Comparison of ENCODE assay signal across 20 cellular contexts in the genomic region with DNA sequence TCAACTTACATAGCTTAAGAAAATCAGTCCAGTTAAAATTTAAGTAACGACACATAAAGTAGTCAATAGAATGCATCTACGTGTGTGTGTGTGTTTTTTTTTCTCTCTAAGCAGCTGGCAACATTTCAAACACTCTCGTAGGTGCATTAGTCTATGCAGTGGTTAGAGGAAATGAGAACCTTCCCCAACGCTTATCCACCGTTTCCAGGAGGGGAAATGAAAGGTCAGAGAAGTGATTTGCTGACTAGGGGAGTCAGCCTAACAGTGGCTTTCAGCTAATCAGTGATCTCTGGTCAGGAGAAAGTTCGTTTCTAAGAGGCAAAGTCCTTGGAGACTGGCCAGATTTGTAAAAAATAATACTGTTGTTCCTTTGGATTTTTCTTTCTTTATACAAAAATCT.
DNase-seq lines count a peak whose midpoint lies in the region; ATAC-seq, FAIRE-seq and TF ChIP-seq lines count a peak whose summit lies in the region.
"Had no signal": no experiment of that assay in that cellular context is flagged by ENCODE, and none has a peak within 500 bp of the region (broad histone marks: within the 10 kb centered on the region; RNA-seq: fewer than 3 reads in every experiment).

No MANE protein-coding gene starts in this region.

- 3% methylated on average over 6 of the region's 6 CpGs for whole genome bisulfite sequencing in GM12878 (ENCODE audit: insufficient coverage, insufficient replicate concordance, low lambda C conversion rate, missing lambda C conversion rate)

- H3K4me1 ChIP-seq in GM12878 (ENCODE audit: control insufficient read depth, insufficient read depth, low read length), result no peaks in the 10 kb centered on the region
- H3K4me1 ChIP-seq in osteoblast (ENCODE audit: insufficient read depth, low read length), result no peaks in the 10 kb centered on the region
- H3K4me1 ChIP-seq: A549, BE2C, breast epithelium had no signal

- H3K79me2 ChIP-seq in GM12878 (ENCODE audit: control insufficient read depth, insufficient read depth, low read length) (no peaks in the 10 kb centered on the region), osteoblast (ENCODE audit: insufficient read depth, low read length) (no peaks in the 10 kb centered on the region)

- no peak overlapping the region for H3K27ac ChIP-seq in GM12878 (ENCODE audit: control insufficient read depth, insufficient read depth)
- no peak overlapping the region for H3K27ac ChIP-seq in osteoblast (ENCODE audit: low read depth, low read length)
- H3K27ac ChIP-seq in RWPE1, result no peak overlapping the region
- H3K27ac ChIP-seq: A549, breast epithelium, coronary artery, thyroid gland had no signal

- H3K4me2 ChIP-seq in GM12878 (ENCODE audit: control insufficient read depth, insufficient read depth) (no peak overlapping the region), osteoblast (ENCODE audit: insufficient read depth, low read length) (no peak overlapping the region)
- H3K4me2 ChIP-seq: A549 had no signal

- RAD21 ChIA-PET in GM12878 (lab: Charles Lee; ENCODE audit: unreplicated experiment), result interaction anchor here (1.3 kb wide), 1 partner anchor 29 kb away, joined by 4 read pairs; no protein-coding TSS in a partner anchor

- no peak overlapping the region for H2AFZ ChIP-seq in GM12878 (ENCODE audit: control insufficient read depth, low read depth, low read length)
- no peak overlapping the region for H2AFZ ChIP-seq in osteoblast (ENCODE audit: low read length)

- SMC1A ChIA-PET in GM12878 (lab: Charles Lee; ENCODE audit: uncharacterized antibody, unreplicated experiment), result interaction anchor here (0.6 to 1.5 kb wide), 5 partner anchors 18 to 110 kb away, joined by 3 to 5 read pairs (median 4); no protein-coding TSS in a partner anchor

- in situ Hi-C loops in GM12878 (cut with MboI), result no loop called here

- TF ChIP-seq POLR2A in GM12878 (IDR thresholded peaks at IDR 0.05; ENCODE audit: low read depth, low read length), result no peak

- CTCF ChIA-PET in GM12878 (lab: Yijun Ruan, JAX), result interaction anchor here (1.2 to 1.3 kb wide), 2 partner anchors 29 to 110 kb away, joined by 3 read pairs; no protein-coding TSS in a partner anchor
- CTCF ChIA-PET in RWPE1 (lab: Yijun Ruan, JAX), result no interaction called here

- no TSS peak for BruUV-seq in GM12878 (replicated peaks; lab: Mats Ljungman, UMichigan)

- H3K27me3 ChIP-seq in GM12878 (replicated peaks in 1 of 2; ENCODE audit: control insufficient read depth in 2 of 2, insufficient read depth in 2 of 2, low read length in 1 of 2) (no peaks in the 10 kb centered on the region), osteoblast (ENCODE audit: insufficient read depth, low read length) (no peaks in the 10 kb centered on the region)
- H3K27me3 ChIP-seq: BE2C, breast epithelium, thyroid gland had no signal

- intact Hi-C loops in GM12878 (cut with micrococcal nuclease; ENCODE audit: unreplicated experiment), result no loop called here

- FAIRE-seq in GM12878 (lab: Jason Lieb, UNC), result no peak
- FAIRE-seq: A549 had no signal

- H3K36me3 ChIP-seq in GM12878 (ENCODE audit: control insufficient read depth in 2 of 2, insufficient read depth in 2 of 2, low read length in 1 of 2), result no peaks in the 10 kb centered on the region
- H3K36me3 ChIP-seq in osteoblast (ENCODE audit: insufficient read depth, low read length), result no peaks in the 10 kb centered on the region
- H3K36me3 ChIP-seq: BE2C, breast epithelium, thyroid gland had no signal

- H3K9me3 ChIP-seq in GM12878 (replicated peaks; ENCODE audit: control insufficient read depth, insufficient read depth, low read length) (no peaks in the 10 kb centered on the region; the same call in 2 of the 3 replicates), osteoblast (ENCODE audit: low read depth, low read length) (peaks cover 3% of the 10 kb centered on the region)
- H3K9me3 ChIP-seq: A549, BE2C, breast epithelium, thyroid gland had no signal

- TF ChIP-seq CTCF in GM12878 (IDR thresholded peaks at IDR 0.05 in 2 of 3, conservative IDR thresholded peaks at IDR 0.05 in 1 of 3; ENCODE audit: control insufficient read depth in 2 of 3, extremely low read depth in 1 of 3, insufficient read depth in 1 of 3, low read depth in 3 of 3, low read length in 3 of 3), result no peak
- no peak for TF ChIP-seq CTCF in osteoblast (IDR thresholded peaks at IDR 0.05; ENCODE audit: extremely low read depth, low read depth, low read length)
- no peak for TF ChIP-seq CTCF in RWPE1 (conservative IDR thresholded peaks at IDR 0.05; ENCODE audit: low read depth)

- no peak for TF ChIP-seq EP300 in GM12878 (IDR thresholded peaks at IDR 0.05; ENCODE audit: borderline replicate concordance in 1 of 2, control insufficient read depth in 1 of 2, low read depth in 2 of 2, low read length in 2 of 2)

- peak; percentile 19 for ATAC-seq in GM12878
- ATAC-seq: A549; activated CD8-positive, alpha-beta T cell treated with anti-CD3 and anti-CD28 coated beads, Interleukin-2, amount 10 ng/mL, durations not matched to agents 7 days and 5 days; SK-N-SH treated with all-trans-retinoic acid at 6 μM for 48 hours had no signal

- DNase-seq in NCI-H2107 treated with DMSO at 0.1 percent for 48 hours (lab: John Stamatoyannopoulos, UW; ENCODE audit: unreplicated experiment) (peak; percentile 23), NCI-H2107 (lab: John Stamatoyannopoulos, UW) (no peak), NCI-H1105 treated with DMSO at 0.1 percent for 48 hours (lab: John Stamatoyannopoulos, UW) (peak; percentile 55), GM12878 (ENCODE audit: low read depth, low spot score) (peak; percentile 19), osteoblast (ENCODE audit: insufficient read length, low spot score, missing footprints) (peak; percentile 35), LoVo (ENCODE audit: low spot score) (no peak), medulla oblongata (ENCODE audit: extremely low spot score) (no peak), RWPE1 (ENCODE audit: low spot score) (no peak)
- DNase-seq: activated CD8-positive, alpha-beta T cell treated with anti-CD3 and anti-CD28 coated beads, Interleukin-2, amount 10 ng/mL, durations not matched to agents 7 days and 5 days; activated gamma-delta T cell treated with Interleukin-2 at 50 U/mL for 16 hours; activated T-cell treated with anti-CD3 and anti-CD28 coated beads, Interleukin-2, amount 50 U/mL, for 1 hour; BE2C; DMS79 treated with DMSO at 0.1 percent for 48 hours; NCI-H524; retina; thyroid gland had no signal

- no peak for TF ChIP-seq RAD21 in GM12878 (IDR thresholded peaks at IDR 0.05; ENCODE audit: insufficient read depth, low read depth, low read length)

- no peak overlapping the region for H3K4me3 ChIP-seq in GM12878
- no peak overlapping the region for H3K4me3 ChIP-seq in osteoblast (ENCODE audit: insufficient read depth, low read length)
- H3K4me3 ChIP-seq: A549, breast epithelium, coronary artery, thyroid gland had no signal

- no peak overlapping the region for H3K9ac ChIP-seq in GM12878 (ENCODE audit: control insufficient read depth, insufficient read depth, low read length)

- POLR2A ChIA-PET in GM12878 (lab: Charles Lee), result interaction anchor here (0.8 kb wide), 1 partner anchor 18 kb away, joined by 3 read pairs; no protein-coding TSS in a partner anchor
- POLR2A ChIA-PET in RWPE1 (lab: Yijun Ruan, JAX; ENCODE audit: low non-redundant PET), result no interaction called here

- H4K20me1 ChIP-seq in GM12878 (ENCODE audit: control insufficient read depth, insufficient read depth), result no peaks in the 10 kb centered on the region
- H4K20me1 ChIP-seq in osteoblast (ENCODE audit: insufficient read depth, low read length), result no peaks in the 10 kb centered on the region

TF ChIP-seq in GM12878, 131 proteins besides CTCF, POLR2A, EP300 and RAD21:
- TF ChIP-seq IKZF2 (IDR thresholded peaks at IDR 0.05) (peak in 1 of 2 experiments; percentile 25; a peak in 2 of 4 replicates), IKZF1 (conservative IDR thresholded peaks at IDR 0.05) (peak; percentile 41; the same call in 1 of the 2 replicates), NR2F1 (conservative IDR thresholded peaks at IDR 0.05) (peak; percentile 51; the same call in 1 of the 2 replicates), ZSCAN29 (IDR thresholded peaks at IDR 0.05) (no peak), ETV6 (conservative IDR thresholded peaks at IDR 0.05 in 1 of 2, IDR thresholded peaks at IDR 0.05 in 1 of 2; ENCODE audit: borderline replicate concordance in 1 of 2, low read depth in 1 of 2) (peak in 1 of 2 experiments; percentile 41; a peak in 1 of 4 replicates), ESRRA (IDR thresholded peaks at IDR 0.05; ENCODE audit: low read length) (no peak)

Comparison
In these comparisons a context has a peak if more than half of its experiments do, and no peak if none do; other contexts are left out.
1. DNase-seq: peak in NCI-H2107 treated with DMSO at 0.1 percent for 48 hours (single experiment), NCI-H1105 treated with DMSO at 0.1 percent for 48 hours (single experiment), GM12878 (single experiment) and osteoblast (single experiment); none in NCI-H2107 (single experiment), LoVo (single experiment), medulla oblongata (single experiment) and RWPE1 (single experiment).